In the genomic region with DNA sequence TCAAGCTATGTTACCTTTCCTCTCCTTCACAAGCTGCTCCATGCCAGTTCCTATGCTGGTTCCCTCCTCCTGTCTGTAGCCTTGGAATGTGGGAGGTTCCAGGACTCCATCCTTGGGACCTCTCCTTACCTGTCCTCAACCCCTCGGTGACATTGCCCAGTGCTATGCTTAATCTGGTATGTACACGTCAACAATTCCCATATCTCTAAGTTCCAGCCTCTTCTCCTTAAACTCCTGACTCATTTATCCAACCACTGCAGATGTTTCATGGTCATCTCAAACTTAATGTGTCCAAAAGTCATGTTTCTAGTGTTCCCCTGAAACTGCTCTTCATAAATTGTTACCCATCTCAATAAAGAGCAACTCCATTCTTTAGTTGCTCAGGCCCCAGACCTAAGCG, we compare ENCODE assay signal across 19 cellular contexts.
DNase-seq lines count a peak whose midpoint lies in the region; ATAC-seq and TF ChIP-seq lines count a peak whose summit lies in the region.
"Had no signal": no experiment of that assay in that cellular context is flagged by ENCODE, and none has a peak within 500 bp of the region (broad histone marks: within the 10 kb centered on the region; RNA-seq: fewer than 3 reads in every experiment).

No MANE protein-coding gene starts in this region.

- H4K20me1 ChIP-seq in smooth muscle cell (ENCODE audit: low read depth), result peaks cover 100% of the 10 kb centered on the region

- H2AFZ ChIP-seq in smooth muscle cell (ENCODE audit: low read depth), result no peak overlapping the region
- H2AFZ ChIP-seq: PC-9 had no signal

- TF ChIP-seq POLR2A in uterus (IDR thresholded peaks at IDR 0.05), result no peak

- 59 to 68% methylated on average over 3 of the region's 3 CpGs for WGBS in heart right ventricle, 2 donors
- WGBS in smooth muscle cell (ENCODE audit: low lambda C conversion rate), result 64% methylated on average over 3 of the region's 3 CpGs

- H3K9ac ChIP-seq in smooth muscle cell (ENCODE audit: low read depth), result no peak overlapping the region
- H3K9ac ChIP-seq: BLaER1 treated with 17β-estradiol and CSF1 and Interleukin-3, amounts not matched to agents 10 nM and 100 nM had no signal

- peaks cover 58 to 100% (median 98%) of the 10 kb centered on the region in 9 donors for H3K4me1 ChIP-seq in heart right ventricle
- peaks cover 85% of the 10 kb centered on the region for H3K4me1 ChIP-seq in lower lobe of right lung
- H3K4me1 ChIP-seq in smooth muscle cell (ENCODE audit: low read depth), result peaks cover 7% of the 10 kb centered on the region
- peaks cover 0 to 23% of the 10 kb centered on the region in 2 donors for H3K4me1 ChIP-seq in uterus

- TF ChIP-seq CTCF in heart right ventricle (IDR thresholded peaks at IDR 0.05), result no peak
- no peak for TF ChIP-seq CTCF in lower lobe of right lung (IDR thresholded peaks at IDR 0.05)
- no peak for TF ChIP-seq CTCF in smooth muscle cell (IDR thresholded peaks at IDR 0.05; ENCODE audit: borderline replicate concordance, insufficient read depth, poor library complexity, severe bottlenecking)
- no peak for TF ChIP-seq CTCF in uterus (IDR thresholded peaks at IDR 0.05)

- H3K9me3 ChIP-seq in heart right ventricle (peaks cover 0 to 11% (median 0%) of the 10 kb centered on the region in 11 donors), lower lobe of right lung (peaks cover 6% of the 10 kb centered on the region), smooth muscle cell (replicated peaks; ENCODE audit: low read depth) (no peaks in the 10 kb centered on the region), uterus (no peaks in the 10 kb centered on the region)

- intact Hi-C loops in heart right ventricle (cut with DNase I) (no loop called here), cardiac septum (cut with DNase I) (no loop called here), lower lobe of right lung (cut with DNase I) (no loop called here), uterus (cut with DNase I; ENCODE audit: low total_unique reads) (no loop called here)

- H3K27ac ChIP-seq in heart right ventricle (peak overlapping the region in 8 of 10 donors; percentile 8 to 96 (median 68)), lower lobe of right lung (peak overlapping the region; percentile 81), smooth muscle cell (ENCODE audit: low read depth) (no peak overlapping the region), uterus (peak overlapping the region; percentile 8 to 57)
- H3K27ac ChIP-seq: PC-9 had no signal

- H3K36me3 ChIP-seq in heart right ventricle (peaks cover 0 to 84% (median 26%) of the 10 kb centered on the region in 9 donors), lower lobe of right lung (peaks cover 59% of the 10 kb centered on the region), smooth muscle cell (ENCODE audit: low read depth) (no peaks in the 10 kb centered on the region), uterus (no peaks in the 10 kb centered on the region)

- ATAC-seq in heart right ventricle, result no peak
- ATAC-seq in lower lobe of right lung, result no peak
- no peak for ATAC-seq in HG03457 (IDR thresholded peaks at IDR 0.05; ENCODE audit: unreplicated experiment)
- no peak for ATAC-seq in HG02623 (IDR thresholded peaks at IDR 0.05; ENCODE audit: unreplicated experiment)

- peaks cover 20% of the 10 kb centered on the region for H3K79me2 ChIP-seq in smooth muscle cell (ENCODE audit: low read depth)

- H3K27me3 ChIP-seq in heart right ventricle (no peaks in the 10 kb centered on the region), lower lobe of right lung (ENCODE audit: low read depth) (no peaks in the 10 kb centered on the region), smooth muscle cell (ENCODE audit: low read depth) (no peaks in the 10 kb centered on the region), uterus (no peaks in the 10 kb centered on the region)

- peak overlapping the region; percentile 35 for H3K4me2 ChIP-seq in smooth muscle cell
- H3K4me2 ChIP-seq: PC-9 had no signal

- peaks cover 48% of the 10 kb centered on the region for H3F3A ChIP-seq in smooth muscle cell (ENCODE audit: low read depth)

- no peak overlapping the region for H3K4me3 ChIP-seq in heart right ventricle
- no peak overlapping the region for H3K4me3 ChIP-seq in lower lobe of right lung
- H3K4me3 ChIP-seq in smooth muscle cell, result no peak overlapping the region
- H3K4me3 ChIP-seq in uterus, result no peak overlapping the region
- H3K4me3 ChIP-seq: BLaER1 treated with 17β-estradiol and CSF1 and Interleukin-3, amounts not matched to agents 10 nM and 100 nM; PC-9 had no signal

- DNase-seq in heart right ventricle (no peak), cardiac septum (ENCODE audit: low spot score) (no peak), lower lobe of right lung (no peak), smooth muscle cell (lab: John Stamatoyannopoulos, UW; ENCODE audit: unreplicated experiment) (no peak), uterus (no peak), midbrain (lab: John Stamatoyannopoulos, UW) (no peak)
- DNase-seq: COR-L47, DMS153, EL, H7, MM.1S, NCI-H1105, NCI-H187, NCI-H446, NCI-H748 treated with DMSO at 0.1 percent for 48 hours, PC-9 had no signal
